Comparison of ENCODE assay signal across 17 cellular contexts in the genomic region with DNA sequence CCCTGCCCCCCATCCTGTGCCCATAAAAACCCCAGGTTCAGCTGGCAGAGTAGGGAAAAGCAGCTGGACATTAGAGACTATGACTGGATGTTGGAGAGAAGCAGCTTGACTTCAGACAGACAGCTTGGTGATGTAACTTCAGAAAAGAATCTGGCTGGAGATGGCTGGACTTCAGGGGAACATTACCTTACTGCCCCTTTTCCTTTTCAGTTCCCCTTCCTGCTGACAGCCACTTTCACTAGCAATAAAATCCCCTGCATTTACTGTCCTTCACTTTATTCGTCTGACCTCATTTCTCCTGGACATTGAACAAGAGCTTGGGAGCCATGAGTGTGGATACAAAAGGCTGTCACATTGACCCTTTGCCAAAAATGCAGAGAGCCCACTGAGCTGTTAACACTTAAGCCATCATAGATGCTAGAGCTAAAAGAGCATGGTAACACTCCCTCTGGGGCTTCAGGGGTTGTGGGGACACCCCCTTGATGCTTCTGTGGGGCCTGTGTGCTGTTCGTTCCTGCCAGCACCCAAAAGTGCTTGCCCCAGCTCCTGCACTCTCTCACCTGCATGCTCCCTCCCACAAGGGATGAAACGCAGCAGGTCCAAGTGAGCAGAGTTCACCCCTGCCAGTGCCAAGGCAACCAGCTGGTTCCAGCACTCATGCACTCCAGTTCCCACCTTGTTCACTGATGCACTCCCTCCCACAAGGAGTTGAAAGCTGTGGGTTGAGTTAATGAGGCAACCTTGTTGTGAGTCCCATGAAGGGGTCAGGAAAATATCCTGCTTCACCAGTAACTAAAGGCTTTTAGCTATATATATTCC.
"Had no signal": no experiment of that assay in that cellular context is flagged by ENCODE, and none has a peak within 500 bp of the region (broad histone marks: within the 10 kb centered on the region; RNA-seq: fewer than 3 reads in every experiment).

No MANE protein-coding gene starts in this region.

- H3K79me2 ChIP-seq: parathyroid adenoma had no signal

- ATAC-seq: natural killer cell had no signal

- H3K4me1 Mint-ChIP-seq: activated naive CD4-positive, alpha-beta T cell treated with anti-CD3 and anti-CD28 coated beads, Interleukin-2, amount 50 U/mL, for 24 hours; central memory CD8-positive, alpha-beta T cell; immature natural killer cell; natural killer cell; stimulated activated naive B cell treated with anti-CD40 and anti-IgM and Interleukin-4, amounts not matched to agents 10 μg/mL and 1 μg/mL and 100 μg/mL, for 72 hours had no signal

- H3K9ac ChIP-seq: parathyroid adenoma had no signal

- H3K9me3 Mint-ChIP-seq: dendritic cell treated with granulocyte-macrophage colony-stimulating factor and Interleukin-4, amounts not matched to agents 40 ng/mL and 50 ng/mL, for 4 days had no signal

- H3K36me3 ChIP-seq: ascending aorta, sigmoid colon, thyroid gland had no signal

- H3K27me3 Mint-ChIP-seq: activated naive CD4-positive, alpha-beta T cell treated with anti-CD3 and anti-CD28 coated beads, Interleukin-2, amount 50 U/mL, for 24 hours; central memory CD8-positive, alpha-beta T cell; dendritic cell treated with granulocyte-macrophage colony-stimulating factor and Interleukin-4, amounts not matched to agents 40 ng/mL and 50 ng/mL, for 4 days; stimulated activated naive B cell treated with anti-CD40 and anti-IgM and Interleukin-4, amounts not matched to agents 10 μg/mL and 1 μg/mL and 100 μg/mL, for 72 hours had no signal

- H3K4me3 ChIP-seq: ascending aorta, sigmoid colon, thyroid gland had no signal

- H3K4me3 Mint-ChIP-seq: activated naive CD4-positive, alpha-beta T cell treated with anti-CD3 and anti-CD28 coated beads, Interleukin-2, amount 50 U/mL, for 24 hours; central memory CD8-positive, alpha-beta T cell; dendritic cell treated with granulocyte-macrophage colony-stimulating factor and Interleukin-4, amounts not matched to agents 40 ng/mL and 50 ng/mL, for 4 days; immature natural killer cell; natural killer cell; stimulated activated naive B cell treated with anti-CD40 and anti-IgM and Interleukin-4, amounts not matched to agents 10 μg/mL and 1 μg/mL and 100 μg/mL, for 72 hours had no signal

- DNase-seq: activated CD4-positive, alpha-beta T cell treated with anti-CD3 and anti-CD28 coated beads, Interleukin-2, amount 50 U/mL, for 4 hours; activated CD4-positive, CD25-positive, alpha-beta regulatory T cell treated with anti-CD3 and anti-CD28 coated beads, Interleukin-2, amount 50 U/mL, for 72 hours; activated gamma-delta T cell; effector memory CD4-positive, alpha-beta T cell; immature natural killer cell; natural killer cell; sigmoid colon; stimulated activated CD4-positive, alpha-beta T cell treated with anti-CD3 and anti-CD28 coated beads, Interleukin-4, amount 100 ng/mL, for 4 hours; stimulated activated naive B cell treated with anti-CD40 and anti-IgM and Interleukin-4, amounts not matched to agents 10 μg/mL and 1 μg/mL and 100 μg/mL, for 72 hours; T-helper 2 cell; thyroid gland had no signal

- H3K36me3 Mint-ChIP-seq: activated naive CD4-positive, alpha-beta T cell treated with anti-CD3 and anti-CD28 coated beads, Interleukin-2, amount 50 U/mL, for 24 hours; immature natural killer cell; natural killer cell; stimulated activated naive B cell treated with anti-CD40 and anti-IgM and Interleukin-4, amounts not matched to agents 10 μg/mL and 1 μg/mL and 100 μg/mL, for 72 hours had no signal

- H3K9me3 ChIP-seq: ascending aorta, thyroid gland had no signal

- H3K27me3 ChIP-seq: ascending aorta, sigmoid colon, thyroid gland had no signal

- H3K27ac ChIP-seq: ascending aorta, parathyroid adenoma, sigmoid colon, thyroid gland, VCaP had no signal

- H3K4me1 ChIP-seq: parathyroid adenoma, sigmoid colon, thyroid gland had no signal

- H2AFZ ChIP-seq: parathyroid adenoma had no signal

- H3K27ac Mint-ChIP-seq: activated naive CD4-positive, alpha-beta T cell treated with anti-CD3 and anti-CD28 coated beads, Interleukin-2, amount 50 U/mL, for 24 hours; dendritic cell treated with granulocyte-macrophage colony-stimulating factor and Interleukin-4, amounts not matched to agents 40 ng/mL and 50 ng/mL, for 4 days; immature natural killer cell; natural killer cell; stimulated activated naive B cell treated with anti-CD40 and anti-IgM and Interleukin-4, amounts not matched to agents 10 μg/mL and 1 μg/mL and 100 μg/mL, for 72 hours had no signal
